Comparison of ENCODE assay signal across 9 cellular contexts in genomic region chr13:96089749-96090239, GRCh38. TPM values are rescaled to one million over a fixed set of nuclear protein-coding genes. Genes with fewer than 3 reads are reported as not detected.
DNase-seq lines count a peak whose midpoint lies in the region; ATAC-seq and TF ChIP-seq lines count a peak whose summit lies in the region.
"Had no signal": no experiment of that assay in that cellular context is flagged by ENCODE, and none has a peak within 500 bp of the region (broad histone marks: within the 10 kb centered on the region; RNA-seq: fewer than 3 reads in every experiment).

TSS of gene HS6ST3 (plus strand) at chr13:96090107.

- peaks cover 16% of the 10 kb centered on the region for H3K4me1 ChIP-seq in endocrine pancreas (ENCODE audit: control insufficient read depth, insufficient read depth, low read length)

- no peaks in the 10 kb centered on the region for H3K9me3 Mint-ChIP-seq in HFFc6
- H3K9me3 Mint-ChIP-seq: T-helper 1 cell treated with Interleukin-12 subunit alpha and Interleukin-12 subunit beta and Interleukin-4 antibody, amounts not matched to agents 30 μg/mL and 1 μg/mL, for 36 hours had no signal

- peaks cover 22% of the 10 kb centered on the region for H3K27me3 Mint-ChIP-seq in HFFc6 (ENCODE audit: insufficient read depth)

- H3K27me3 ChIP-seq in endocrine pancreas (ENCODE audit: control insufficient read depth, insufficient read depth, low read length), result no peaks in the 10 kb centered on the region

- H3K4me3 ChIP-seq in endocrine pancreas (ENCODE audit: control insufficient read depth, insufficient read depth, low read length), result peak within 1 kb of the TSS; percentile 69

- H3K36me3 Mint-ChIP-seq in HFFc6 (ENCODE audit: low read depth), result no peaks in the 10 kb centered on the region

- TF ChIP-seq CTCF in GM10248 (IDR thresholded peaks at IDR 0.05; ENCODE audit: control extremely low read depth, extremely low read depth, low read depth, missing control alignments) (no peak), HFFc6 (IDR thresholded peaks at IDR 0.05) (no peak)

- peak within 1 kb of the TSS; percentile 62 for H3K4me3 Mint-ChIP-seq in HFFc6
- H3K4me3 Mint-ChIP-seq: T-helper 1 cell treated with Interleukin-12 subunit alpha and Interleukin-12 subunit beta and Interleukin-4 antibody, amounts not matched to agents 30 μg/mL and 1 μg/mL, for 36 hours had no signal

- peak within 1 kb of the TSS; percentile 82 for H3K9ac ChIP-seq in endocrine pancreas (ENCODE audit: control insufficient read depth, insufficient read depth, low read length)

- H3K4me1 Mint-ChIP-seq in HFFc6 (ENCODE audit: low read depth), result no peaks in the 10 kb centered on the region

- H3K36me3 ChIP-seq in endocrine pancreas (ENCODE audit: control insufficient read depth, insufficient read depth, low read length), result no peaks in the 10 kb centered on the region

- ATAC-seq in HG03460 (IDR thresholded peaks at IDR 0.05; ENCODE audit: unreplicated experiment), result no peak

- DNase-seq in GM10248 (ENCODE audit: extremely low spot score) (peak; percentile 32), HFFc6 (no peak), NCI-H526 (lab: John Stamatoyannopoulos, UW) (peak; percentile 85 to 94), midbrain (lab: John Stamatoyannopoulos, UW) (peak; percentile 30), hippocampal formation (lab: John Stamatoyannopoulos, UW) (no peak)
- DNase-seq in effector CD4-positive, alpha-beta T cell, result no peak

- POLR2A ChIA-PET in GM10248 (lab: Yijun Ruan, JAX), result no interaction called here

- H3K27ac Mint-ChIP-seq in HFFc6, result no peak within 1 kb of the TSS
- H3K27ac Mint-ChIP-seq: T-helper 1 cell treated with Interleukin-12 subunit alpha and Interleukin-12 subunit beta and Interleukin-4 antibody, amounts not matched to agents 30 μg/mL and 1 μg/mL, for 36 hours had no signal

- CTCF ChIA-PET in GM10248 (lab: Yijun Ruan, JAX), result no interaction called here

- no peaks in the 10 kb centered on the region for H3K9me3 ChIP-seq in endocrine pancreas (ENCODE audit: control insufficient read depth, low read length)

RNA-seq across cellular contexts. Expression of gene HS6ST3, which starts in this region (rescaled TPM):
- total RNA-seq in HFFc6 (2021; fragmentation: NEBNext Ultra II Directional; extraction: Animal tissue kit (Norgen Biotek cat#: 25700)), result not detected

Comparison
In these comparisons a context has a peak if more than half of its experiments do, and no peak if none do; other contexts are left out.
1. DNase-seq: peak in GM10248 (single experiment), NCI-H526 (2 of 2) and midbrain (single experiment); none in HFFc6 (single experiment), effector CD4-positive, alpha-beta T cell (single experiment) and hippocampal formation (0 of 2).